15 cellular contexts compared by ENCODE assay signal in genomic region chr1:174535207-174535606, GRCh38.
"Had no signal": no experiment of that assay in that cellular context is flagged by ENCODE, and none has a peak within 500 bp of the region (broad histone marks: within the 10 kb centered on the region; RNA-seq: fewer than 3 reads in every experiment).

No MANE protein-coding gene starts in this region.

- H3K27me3 Mint-ChIP-seq: natural killer cell treated with Interleukin-12 subunit alpha and Interleukin-12 subunit beta and Interleukin-15 and Interleukin-18, amount 100 ng/mL, for 72 hours; progenitor cell of endocrine pancreas; stimulated activated naive B cell treated with anti-CD40 and anti-IgM and Interleukin-4, amounts not matched to agents 10 μg/mL and 1 μg/mL and 100 μg/mL, for 72 hours; T-helper 17 cell had no signal

- H3K27me3 ChIP-seq: transverse colon had no signal

- H3K4me1 ChIP-seq: transverse colon had no signal

- H3K4me3 ChIP-seq: coronary artery, transverse colon had no signal

- H3K27ac Mint-ChIP-seq: activated naive CD4-positive, alpha-beta T cell treated with anti-CD3 and anti-CD28 coated beads, Interleukin-2, amount 50 U/mL, for 72 hours; natural killer cell treated with Interleukin-12 subunit alpha and Interleukin-12 subunit beta and Interleukin-15 and Interleukin-18, amount 100 ng/mL, for 72 hours; progenitor cell of endocrine pancreas; stimulated activated naive B cell treated with anti-CD40 and anti-IgM and Interleukin-4, amounts not matched to agents 10 μg/mL and 1 μg/mL and 100 μg/mL, for 72 hours; T-helper 17 cell had no signal

- ATAC-seq: natural killer cell treated with Interleukin-12 subunit alpha and Interleukin-12 subunit beta and Interleukin-15 and Interleukin-18, amount 100 ng/mL, for 72 hours; sciatic nerve; stimulated activated naive B cell treated with anti-CD40 and anti-IgM and Interleukin-4, amounts not matched to agents 10 μg/mL and 1 μg/mL and 100 μg/mL, for 72 hours; T-helper 17 cell had no signal

- H3K36me3 ChIP-seq: transverse colon had no signal

- H3K27ac ChIP-seq: coronary artery, transverse colon had no signal

- H3K4me1 Mint-ChIP-seq: stimulated activated naive B cell treated with anti-CD40 and anti-IgM and Interleukin-4, amounts not matched to agents 10 μg/mL and 1 μg/mL and 100 μg/mL, for 72 hours; T-helper 17 cell had no signal

- DNase-seq: activated CD4-positive, CD25-positive, alpha-beta regulatory T cell; activated effector memory CD4-positive, alpha-beta T cell treated with Interleukin-2 at 50 U/mL for 16 hours; activated T-cell treated with anti-CD3 and anti-CD28 coated beads, Interleukin-2, amount 50 U/mL, for 1 hour; effector CD4-positive, alpha-beta T cell; occipital lobe; stimulated activated CD4-positive, alpha-beta T cell treated with anti-CD3 and anti-CD28 coated beads, Interleukin-2, amount 100 ng/mL, for 24 hours; stimulated activated naive B cell treated with anti-CD40 and anti-IgM and Interleukin-4, amounts not matched to agents 10 μg/mL and 1 μg/mL and 100 μg/mL, for 72 hours; substantia nigra; T-helper 17 cell; transverse colon had no signal

- H3K4me3 Mint-ChIP-seq: natural killer cell treated with Interleukin-12 subunit alpha and Interleukin-12 subunit beta and Interleukin-15 and Interleukin-18, amount 100 ng/mL, for 72 hours; stimulated activated naive B cell treated with anti-CD40 and anti-IgM and Interleukin-4, amounts not matched to agents 10 μg/mL and 1 μg/mL and 100 μg/mL, for 72 hours; T-helper 17 cell had no signal
